In the genomic region with DNA sequence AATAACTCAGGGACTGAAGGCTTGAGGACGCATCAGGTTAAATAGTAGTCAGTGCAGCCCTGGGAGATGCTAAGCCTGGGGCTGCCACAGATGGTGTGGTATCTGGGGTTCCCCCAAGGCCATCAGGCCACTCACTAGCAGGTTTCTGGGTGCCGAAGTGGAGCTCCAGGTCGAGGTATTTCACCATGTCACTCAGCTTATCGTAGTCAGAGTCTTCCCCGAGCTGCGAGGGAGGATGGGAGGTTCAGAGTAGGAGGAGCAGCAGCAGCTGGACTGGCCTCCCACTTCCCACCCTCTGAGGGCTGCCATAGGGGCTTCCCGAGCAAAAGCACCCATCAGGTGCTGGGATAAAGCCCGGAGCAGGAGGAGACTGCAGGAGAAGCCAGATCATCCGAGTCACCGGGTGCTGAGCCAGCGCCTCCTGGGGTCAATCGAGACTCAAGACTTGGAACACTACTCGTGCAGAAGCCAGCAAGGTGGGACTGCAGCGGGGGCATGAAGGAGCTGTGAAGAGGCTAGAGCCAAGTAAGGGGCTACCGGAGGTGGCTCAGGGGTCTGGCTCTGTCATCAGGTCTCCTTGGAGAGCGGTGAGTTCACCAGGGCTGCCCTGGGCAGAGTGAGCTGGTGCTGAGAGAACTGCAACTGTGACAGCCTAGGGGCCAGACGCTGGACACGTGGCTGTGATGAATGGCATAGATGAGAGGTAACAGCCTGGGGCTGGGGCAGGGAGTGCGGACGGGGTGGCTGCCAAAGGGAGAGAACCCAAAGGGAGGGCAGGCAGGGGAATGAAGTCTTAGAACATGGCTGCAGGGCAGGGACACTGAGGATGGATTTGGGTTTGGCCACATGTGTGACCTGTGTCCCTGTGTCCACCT, we compare ENCODE assay signal across 19 cellular contexts. TPM values are rescaled to one million over a fixed set of nuclear protein-coding genes. Genes with fewer than 3 reads are reported as not detected.
DNase-seq lines count a peak whose midpoint lies in the region; ATAC-seq and TF ChIP-seq lines count a peak whose summit lies in the region.
"Had no signal": no experiment of that assay in that cellular context is flagged by ENCODE, and none has a peak within 500 bp of the region (broad histone marks: within the 10 kb centered on the region; RNA-seq: fewer than 3 reads in every experiment).

No MANE protein-coding gene starts in this region.

- H3K4me1 ChIP-seq in osteoblast (ENCODE audit: insufficient read depth, low read length) (no peaks in the 10 kb centered on the region), testis (no peaks in the 10 kb centered on the region)

- H3K27me3 ChIP-seq in H7 (ENCODE audit: control insufficient read depth, insufficient read depth, low read length) (peaks cover 16% of the 10 kb centered on the region), osteoblast (ENCODE audit: insufficient read depth, low read length) (peaks cover 17% of the 10 kb centered on the region), testis (no peaks in the 10 kb centered on the region)
- H3K27me3 ChIP-seq: SJSA1, vagina had no signal

- H3K9me3 ChIP-seq in osteoblast (ENCODE audit: low read depth, low read length) (no peaks in the 10 kb centered on the region), testis (no peaks in the 10 kb centered on the region)
- H3K9me3 ChIP-seq: sigmoid colon, vagina had no signal

- no peak overlapping the region for H3K4me3 ChIP-seq in H7 (ENCODE audit: insufficient read depth, low read depth, low read length)
- no peak overlapping the region for H3K4me3 ChIP-seq in osteoblast (ENCODE audit: insufficient read depth, low read length)
- no peak overlapping the region for H3K4me3 ChIP-seq in testis
- H3K4me3 ChIP-seq: sigmoid colon, SJSA1 had no signal

- peak overlapping the region; percentile 86 for H3K4me3 Mint-ChIP-seq in activated CD4-positive, alpha-beta T cell treated with anti-CD3 and anti-CD28 coated beads, Interleukin-2, amount 10 ng/mL, durations not matched to agents 7 days and 5 days
- no peak overlapping the region for H3K4me3 Mint-ChIP-seq in activated CD4-positive, alpha-beta T cell treated with anti-CD3 and anti-CD28 coated beads for 36 hours
- H3K4me3 Mint-ChIP-seq in activated B cell treated with CpG ODN at 0.5 μM for 24 hours: peak overlapping the region; percentile 28

- no peak for ATAC-seq in activated CD4-positive, alpha-beta T cell treated with anti-CD3 and anti-CD28 coated beads for 36 hours
- ATAC-seq in activated B cell treated with CpG ODN at 0.5 μM for 24 hours (ENCODE audit: low read depth) (no peak), HG03354 (IDR thresholded peaks at IDR 0.05; ENCODE audit: poor library complexity, severe bottlenecking, unreplicated experiment) (no peak)

- CTCF ChIA-PET in activated CD4-positive, alpha-beta T cell treated with anti-CD3 and anti-CD28 coated beads, Interleukin-2, amount 10 ng/mL, durations not matched to agents 7 days and 5 days (lab: Charles Lee): interaction anchor here (1.0 to 1.3 kb wide), 2 partner anchors 10 to 351 kb away, joined by 3 read pairs; no protein-coding TSS in a partner anchor
- CTCF ChIA-PET in activated CD4-positive, alpha-beta T cell treated with anti-CD3 and anti-CD28 coated beads for 36 hours (lab: Charles Lee): interaction anchor here (1.0 kb wide), 1 partner anchor 11 kb away, joined by 3 read pairs; no protein-coding TSS in a partner anchor
- CTCF ChIA-PET in activated B cell treated with CpG ODN at 0.5 μM for 24 hours (lab: Charles Lee): interaction anchor here (1.0 kb wide), 1 partner anchor 10 kb away, joined by 3 read pairs; no protein-coding TSS in a partner anchor

- no peak overlapping the region for H2AFZ ChIP-seq in osteoblast (ENCODE audit: low read length)

- H3K9me3 Mint-ChIP-seq in activated CD4-positive, alpha-beta T cell treated with anti-CD3 and anti-CD28 coated beads, Interleukin-2, amount 10 ng/mL, durations not matched to agents 7 days and 5 days: no peaks in the 10 kb centered on the region
- H3K9me3 Mint-ChIP-seq in activated CD4-positive, alpha-beta T cell treated with anti-CD3 and anti-CD28 coated beads for 36 hours (ENCODE audit: low read depth): no peaks in the 10 kb centered on the region
- H3K9me3 Mint-ChIP-seq in activated B cell treated with CpG ODN at 0.5 μM for 24 hours: no peaks in the 10 kb centered on the region
- H3K9me3 Mint-ChIP-seq: activated T-cell treated with anti-CD3 and anti-CD28 coated beads, Interleukin-2, amount 50 U/mL, for 24 hours; CD4-positive, alpha-beta T cell; IgD-negative memory B cell had no signal

- no peaks in the 10 kb centered on the region for H3K27me3 Mint-ChIP-seq in activated CD4-positive, alpha-beta T cell treated with anti-CD3 and anti-CD28 coated beads, Interleukin-2, amount 10 ng/mL, durations not matched to agents 7 days and 5 days
- no peaks in the 10 kb centered on the region for H3K27me3 Mint-ChIP-seq in activated CD4-positive, alpha-beta T cell treated with anti-CD3 and anti-CD28 coated beads for 36 hours
- no peaks in the 10 kb centered on the region for H3K27me3 Mint-ChIP-seq in activated B cell treated with CpG ODN at 0.5 μM for 24 hours
- H3K27me3 Mint-ChIP-seq: activated naive CD8-positive, alpha-beta T cell; activated T-cell treated with anti-CD3 and anti-CD28 coated beads, Interleukin-2, amount 50 U/mL, for 24 hours; CD4-positive, alpha-beta T cell; IgD-negative memory B cell had no signal

- POLR2A ChIA-PET in activated CD4-positive, alpha-beta T cell treated with anti-CD3 and anti-CD28 coated beads, Interleukin-2, amount 10 ng/mL, durations not matched to agents 7 days and 5 days (lab: Charles Lee): interaction anchor here (0.6 kb wide), 1 partner anchor 48 kb away, joined by 3 read pairs; no protein-coding TSS in a partner anchor
- POLR2A ChIA-PET in activated CD4-positive, alpha-beta T cell treated with anti-CD3 and anti-CD28 coated beads for 36 hours (lab: Charles Lee): no interaction called here
- POLR2A ChIA-PET in activated B cell treated with CpG ODN at 0.5 μM for 24 hours (lab: Charles Lee): interaction anchor here (0.6 kb wide), 1 partner anchor 21 kb away, joined by 11 read pairs; no protein-coding TSS in a partner anchor

- H3K4me2 ChIP-seq in osteoblast (ENCODE audit: insufficient read depth, low read length): no peak overlapping the region

- no peaks in the 10 kb centered on the region for H4K20me1 ChIP-seq in osteoblast (ENCODE audit: insufficient read depth, low read length)

- WGBS in testis, 2 donors: 53 to 77% methylated on average over 5 to 20 of the region's 20 CpGs

- H3K36me3 ChIP-seq in H7 (replicated peaks; ENCODE audit: control insufficient read depth, insufficient read depth, low read length): no peaks in the 10 kb centered on the region; the same call in 1 of the 2 replicates
- H3K36me3 ChIP-seq in osteoblast (ENCODE audit: insufficient read depth, low read length): no peaks in the 10 kb centered on the region
- H3K36me3 ChIP-seq in testis (ENCODE audit: low read depth, missing control alignments): no peaks in the 10 kb centered on the region
- H3K36me3 ChIP-seq: sigmoid colon, SJSA1, vagina had no signal

- H3K79me2 ChIP-seq in osteoblast (ENCODE audit: insufficient read depth, low read length): no peaks in the 10 kb centered on the region

- TF ChIP-seq POLR2A in testis (IDR thresholded peaks at IDR 0.05): no peak

- intact Hi-C loops in activated CD4-positive, alpha-beta T cell treated with anti-CD3 and anti-CD28 coated beads for 36 hours (cut with DNase I, micrococcal nuclease): no loop called here
- intact Hi-C loops in activated B cell treated with CpG ODN at 0.5 μM for 24 hours (cut with micrococcal nuclease): no loop called here
- intact Hi-C loops in testis (cut with DNase I; ENCODE audit: low total_unique reads): no loop called here

- DNase-seq in activated CD4-positive, alpha-beta T cell treated with anti-CD3 and anti-CD28 coated beads, Interleukin-2, amount 10 ng/mL, durations not matched to agents 7 days and 5 days: no peak
- no peak for DNase-seq in activated CD4-positive, alpha-beta T cell treated with anti-CD3 and anti-CD28 coated beads for 36 hours
- DNase-seq in H7 (peak; percentile 46), activated B cell treated with CpG ODN at 0.5 μM for 24 hours (no peak), osteoblast (ENCODE audit: insufficient read length, low spot score, missing footprints) (peak; percentile 86), testis (no peak), NCI-H187 (lab: John Stamatoyannopoulos, UW) (no peak)
- DNase-seq: activated T-cell treated with anti-CD3 and anti-CD28 coated beads, Interleukin-2, amount 50 U/mL, for 24 hours; CD4-positive, alpha-beta T cell; DMS79 treated with DMSO at 0.1 percent for 48 hours; effector CD8-positive, alpha-beta T cell; mesenchymal stem cell; NCI-H1436 treated with DMSO at 0.1 percent for 48 hours; sigmoid colon had no signal

- no peak overlapping the region for H3K27ac Mint-ChIP-seq in activated CD4-positive, alpha-beta T cell treated with anti-CD3 and anti-CD28 coated beads, Interleukin-2, amount 10 ng/mL, durations not matched to agents 7 days and 5 days
- H3K27ac Mint-ChIP-seq in activated CD4-positive, alpha-beta T cell treated with anti-CD3 and anti-CD28 coated beads for 36 hours: no peak overlapping the region
- H3K27ac Mint-ChIP-seq in activated B cell treated with CpG ODN at 0.5 μM for 24 hours: no peak overlapping the region
- H3K27ac Mint-ChIP-seq: activated naive CD8-positive, alpha-beta T cell; activated T-cell treated with anti-CD3 and anti-CD28 coated beads, Interleukin-2, amount 50 U/mL, for 24 hours; CD4-positive, alpha-beta T cell had no signal

- TF ChIP-seq CTCF in activated B cell treated with CpG ODN at 0.5 μM for 24 hours (IDR thresholded peaks at IDR 0.05): no peak
- no peak for TF ChIP-seq CTCF in osteoblast (IDR thresholded peaks at IDR 0.05; ENCODE audit: extremely low read depth, low read depth, low read length)
- no peak for TF ChIP-seq CTCF in testis (IDR thresholded peaks at IDR 0.05)

- H3K36me3 Mint-ChIP-seq in activated CD4-positive, alpha-beta T cell treated with anti-CD3 and anti-CD28 coated beads, Interleukin-2, amount 10 ng/mL, durations not matched to agents 7 days and 5 days (ENCODE audit: low read depth): no peaks in the 10 kb centered on the region
- no peaks in the 10 kb centered on the region for H3K36me3 Mint-ChIP-seq in activated CD4-positive, alpha-beta T cell treated with anti-CD3 and anti-CD28 coated beads for 36 hours (ENCODE audit: low read depth)
- H3K36me3 Mint-ChIP-seq in activated B cell treated with CpG ODN at 0.5 μM for 24 hours (ENCODE audit: low read depth): peaks cover 5% of the 10 kb centered on the region
- H3K36me3 Mint-ChIP-seq: activated naive CD8-positive, alpha-beta T cell; IgD-negative memory B cell had no signal

- H3K27ac ChIP-seq in osteoblast (ENCODE audit: low read depth, low read length) (no peak overlapping the region), testis (no peak overlapping the region)
- H3K27ac ChIP-seq: sigmoid colon, SJSA1, vagina had no signal

- H3K4me1 Mint-ChIP-seq in activated CD4-positive, alpha-beta T cell treated with anti-CD3 and anti-CD28 coated beads, Interleukin-2, amount 10 ng/mL, durations not matched to agents 7 days and 5 days: peaks cover 13% of the 10 kb centered on the region
- no peaks in the 10 kb centered on the region for H3K4me1 Mint-ChIP-seq in activated CD4-positive, alpha-beta T cell treated with anti-CD3 and anti-CD28 coated beads for 36 hours
- H3K4me1 Mint-ChIP-seq in activated B cell treated with CpG ODN at 0.5 μM for 24 hours: peaks cover 9% of the 10 kb centered on the region

RNA-seq across cellular contexts. Expression of a gene that starts 22.0 kb away (rescaled TPM):
- total RNA-seq in activated CD4-positive, alpha-beta T cell treated with anti-CD3 and anti-CD28 coated beads, Interleukin-2, amount 10 ng/mL, durations not matched to agents 7 days and 5 days: 10 to 100 TPM; 61.1 to 63.5 TPM
- total RNA-seq in activated CD4-positive, alpha-beta T cell treated with anti-CD3 and anti-CD28 coated beads for 36 hours: 10 to 100 TPM; 67.2 to 78.7 TPM
- total RNA-seq in H7 (2014; rRNA removed; shearing (Covaris generic)): 60.9 and 64.1 TPM in 2 replicates
- total RNA-seq in activated B cell treated with CpG ODN at 0.5 μM for 24 hours (33.5 TPM in 2 replicates), osteoblast (218 and 245 TPM in 2 replicates), testis (100 to 1,000 TPM in 1 of 2 donors, 10 to 100 TPM in 1; 72.2 to 103 TPM)
- polyA plus RNA-seq in testis (ENCODE audit: insufficient read depth, low read depth, low replicate concordance): 184 TPM

RNA-seq across cellular contexts. Expression of a gene that starts 45.3 kb away (rescaled TPM):
- total RNA-seq in activated CD4-positive, alpha-beta T cell treated with anti-CD3 and anti-CD28 coated beads, Interleukin-2, amount 10 ng/mL, durations not matched to agents 7 days and 5 days: under 1 TPM in 1 of 2 experiments, not detected in 1; 0.07 TPM
- total RNA-seq in activated CD4-positive, alpha-beta T cell treated with anti-CD3 and anti-CD28 coated beads for 36 hours: under 1 TPM; 0.05 to 0.11 TPM
- 0.28 and 0.33 TPM in 2 replicates for total RNA-seq in H7 (2014; rRNA removed; shearing (Covaris generic))
- total RNA-seq in activated B cell treated with CpG ODN at 0.5 μM for 24 hours (0.93 and 1.3 TPM in 2 replicates), osteoblast (under 0.01 TPM in 1 of 2 replicates, not detected in the other), testis (1 to 10 TPM; 1.1 to 1.9 TPM)
- 0.34 TPM for polyA plus RNA-seq in testis (ENCODE audit: insufficient read depth, low read depth, low replicate concordance)
- total RNA-seq: sigmoid colon, SJSA1, vagina had no signal

RNA-seq across cellular contexts. Expression of a gene that starts 58.2 kb away (rescaled TPM):
- total RNA-seq in activated CD4-positive, alpha-beta T cell treated with anti-CD3 and anti-CD28 coated beads, Interleukin-2, amount 10 ng/mL, durations not matched to agents 7 days and 5 days: 10 to 100 TPM; 18.3 to 22.4 TPM
- total RNA-seq in activated CD4-positive, alpha-beta T cell treated with anti-CD3 and anti-CD28 coated beads for 36 hours: 10 to 100 TPM in 1 of 2 experiments, 1 to 10 TPM in 1; 9.8 to 15.2 TPM
- total RNA-seq in H7 (2014; rRNA removed; shearing (Covaris generic)): 38.2 and 40.6 TPM in 2 replicates
- total RNA-seq in activated B cell treated with CpG ODN at 0.5 μM for 24 hours (13.3 and 18.3 TPM in 2 replicates), osteoblast (17.1 and 17.4 TPM in 2 replicates), testis (10 to 100 TPM; 18.9 to 29.6 TPM)
- 14.3 TPM for polyA plus RNA-seq in testis (ENCODE audit: insufficient read depth, low read depth, low replicate concordance)

Comparison
In these comparisons a context has a peak if more than half of its experiments do, and no peak if none do; other contexts are left out.
1. DNase-seq: peak in H7 (single experiment) and osteoblast (single experiment); none in activated CD4-positive, alpha-beta T cell treated with anti-CD3 and anti-CD28 coated beads, Interleukin-2, amount 10 ng/mL, durations not matched to agents 7 days and 5 days (single experiment), activated CD4-positive, alpha-beta T cell treated with anti-CD3 and anti-CD28 coated beads for 36 hours (single experiment), activated B cell treated with CpG ODN at 0.5 μM for 24 hours (single experiment), testis (single experiment) and NCI-H187 (0 of 2).